In the genomic region with DNA sequence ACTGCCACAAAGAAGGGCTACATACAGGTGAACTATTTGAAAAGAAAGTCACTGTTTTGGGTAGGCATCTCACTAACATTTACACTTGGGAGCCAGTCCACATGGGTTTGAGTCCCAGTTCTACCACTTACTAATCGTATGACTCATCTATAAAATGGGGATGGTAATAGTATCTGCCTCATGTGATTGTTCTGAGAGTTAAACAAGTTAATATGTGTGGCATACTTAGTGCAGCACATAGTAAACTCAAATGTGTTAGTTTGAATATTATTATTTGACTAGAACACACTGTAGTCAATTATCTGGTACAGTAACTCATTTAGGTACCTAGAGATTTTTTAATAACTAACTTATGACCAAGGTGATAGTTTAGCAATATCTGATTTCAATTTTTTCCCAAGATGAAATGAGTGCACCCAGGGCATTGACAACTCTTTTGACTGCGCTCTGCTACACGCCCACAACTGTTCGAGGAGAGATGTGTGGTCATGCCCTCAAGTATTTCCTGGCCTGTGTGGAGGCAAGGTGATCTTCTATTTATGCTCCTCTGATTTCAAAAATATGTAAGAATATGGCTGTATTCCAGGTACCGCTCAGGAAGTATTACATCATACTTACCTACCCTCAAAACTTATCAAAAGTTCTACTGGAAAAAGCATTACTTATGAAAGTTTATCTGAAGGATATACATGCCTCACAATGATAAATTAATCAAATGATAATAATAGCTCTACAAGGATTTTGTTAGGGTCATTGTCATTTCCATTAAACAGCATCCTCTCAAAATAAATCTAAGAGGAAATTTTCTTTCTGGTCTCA, we compare ENCODE assay signal across 1 cellular context.
TF ChIP-seq lines count a peak whose summit lies in the region.

No MANE protein-coding gene starts in this region.

TF ChIP-seq in GM12878, 131 proteins besides CTCF, POLR2A, EP300 and RAD21 (continued from another document):
- TF ChIP-seq, protein P1, sequence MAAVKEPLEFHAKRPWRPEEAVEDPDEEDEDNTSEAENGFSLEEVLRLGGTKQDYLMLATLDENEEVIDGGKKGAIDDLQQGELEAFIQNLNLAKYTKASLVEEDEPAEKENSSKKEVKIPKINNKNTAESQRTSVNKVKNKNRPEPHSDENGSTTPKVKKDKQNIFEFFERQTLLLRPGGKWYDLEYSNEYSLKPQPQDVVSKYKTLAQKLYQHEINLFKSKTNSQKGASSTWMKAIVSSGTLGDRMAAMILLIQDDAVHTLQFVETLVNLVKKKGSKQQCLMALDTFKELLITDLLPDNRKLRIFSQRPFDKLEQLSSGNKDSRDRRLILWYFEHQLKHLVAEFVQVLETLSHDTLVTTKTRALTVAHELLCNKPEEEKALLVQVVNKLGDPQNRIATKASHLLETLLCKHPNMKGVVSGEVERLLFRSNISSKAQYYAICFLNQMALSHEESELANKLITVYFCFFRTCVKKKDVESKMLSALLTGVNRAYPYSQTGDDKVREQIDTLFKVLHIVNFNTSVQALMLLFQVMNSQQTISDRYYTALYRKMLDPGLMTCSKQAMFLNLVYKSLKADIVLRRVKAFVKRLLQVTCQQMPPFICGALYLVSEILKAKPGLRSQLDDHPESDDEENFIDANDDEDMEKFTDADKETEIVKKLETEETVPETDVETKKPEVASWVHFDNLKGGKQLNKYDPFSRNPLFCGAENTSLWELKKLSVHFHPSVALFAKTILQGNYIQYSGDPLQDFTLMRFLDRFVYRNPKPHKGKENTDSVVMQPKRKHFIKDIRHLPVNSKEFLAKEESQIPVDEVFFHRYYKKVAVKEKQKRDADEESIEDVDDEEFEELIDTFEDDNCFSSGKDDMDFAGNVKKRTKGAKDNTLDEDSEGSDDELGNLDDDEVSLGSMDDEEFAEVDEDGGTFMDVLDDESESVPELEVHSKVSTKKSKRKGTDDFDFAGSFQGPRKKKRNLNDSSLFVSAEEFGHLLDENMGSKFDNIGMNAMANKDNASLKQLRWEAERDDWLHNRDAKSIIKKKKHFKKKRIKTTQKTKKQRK (IDR thresholded peaks at IDR 0.05; ENCODE audit: low read depth, low read length) = no peak
- TF ChIP-seq MLLT1 (IDR thresholded peaks at IDR 0.05) (no peak), SKIL (IDR thresholded peaks at IDR 0.05; ENCODE audit: low read depth, poor library complexity, severe bottlenecking) (no peak), IRF4 (IDR thresholded peaks at IDR 0.05; ENCODE audit: low read depth, low read length) (no peak), SIX5 (IDR thresholded peaks at IDR 0.05; ENCODE audit: low read depth, low read length, severe bottlenecking) (no peak), RFX5 (IDR thresholded peaks at IDR 0.05; ENCODE audit: low read depth, low read length) (no peak), CHD4 (IDR thresholded peaks at IDR 0.05) (no peak), IKZF1 (conservative IDR thresholded peaks at IDR 0.05) (no peak)
- TF ChIP-seq, protein P2, sequence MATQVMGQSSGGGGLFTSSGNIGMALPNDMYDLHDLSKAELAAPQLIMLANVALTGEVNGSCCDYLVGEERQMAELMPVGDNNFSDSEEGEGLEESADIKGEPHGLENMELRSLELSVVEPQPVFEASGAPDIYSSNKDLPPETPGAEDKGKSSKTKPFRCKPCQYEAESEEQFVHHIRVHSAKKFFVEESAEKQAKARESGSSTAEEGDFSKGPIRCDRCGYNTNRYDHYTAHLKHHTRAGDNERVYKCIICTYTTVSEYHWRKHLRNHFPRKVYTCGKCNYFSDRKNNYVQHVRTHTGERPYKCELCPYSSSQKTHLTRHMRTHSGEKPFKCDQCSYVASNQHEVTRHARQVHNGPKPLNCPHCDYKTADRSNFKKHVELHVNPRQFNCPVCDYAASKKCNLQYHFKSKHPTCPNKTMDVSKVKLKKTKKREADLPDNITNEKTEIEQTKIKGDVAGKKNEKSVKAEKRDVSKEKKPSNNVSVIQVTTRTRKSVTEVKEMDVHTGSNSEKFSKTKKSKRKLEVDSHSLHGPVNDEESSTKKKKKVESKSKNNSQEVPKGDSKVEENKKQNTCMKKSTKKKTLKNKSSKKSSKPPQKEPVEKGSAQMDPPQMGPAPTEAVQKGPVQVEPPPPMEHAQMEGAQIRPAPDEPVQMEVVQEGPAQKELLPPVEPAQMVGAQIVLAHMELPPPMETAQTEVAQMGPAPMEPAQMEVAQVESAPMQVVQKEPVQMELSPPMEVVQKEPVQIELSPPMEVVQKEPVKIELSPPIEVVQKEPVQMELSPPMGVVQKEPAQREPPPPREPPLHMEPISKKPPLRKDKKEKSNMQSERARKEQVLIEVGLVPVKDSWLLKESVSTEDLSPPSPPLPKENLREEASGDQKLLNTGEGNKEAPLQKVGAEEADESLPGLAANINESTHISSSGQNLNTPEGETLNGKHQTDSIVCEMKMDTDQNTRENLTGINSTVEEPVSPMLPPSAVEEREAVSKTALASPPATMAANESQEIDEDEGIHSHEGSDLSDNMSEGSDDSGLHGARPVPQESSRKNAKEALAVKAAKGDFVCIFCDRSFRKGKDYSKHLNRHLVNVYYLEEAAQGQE (IDR thresholded peaks at IDR 0.05; ENCODE audit: low read depth, low read length) = no peak
- TF ChIP-seq, protein P3, sequence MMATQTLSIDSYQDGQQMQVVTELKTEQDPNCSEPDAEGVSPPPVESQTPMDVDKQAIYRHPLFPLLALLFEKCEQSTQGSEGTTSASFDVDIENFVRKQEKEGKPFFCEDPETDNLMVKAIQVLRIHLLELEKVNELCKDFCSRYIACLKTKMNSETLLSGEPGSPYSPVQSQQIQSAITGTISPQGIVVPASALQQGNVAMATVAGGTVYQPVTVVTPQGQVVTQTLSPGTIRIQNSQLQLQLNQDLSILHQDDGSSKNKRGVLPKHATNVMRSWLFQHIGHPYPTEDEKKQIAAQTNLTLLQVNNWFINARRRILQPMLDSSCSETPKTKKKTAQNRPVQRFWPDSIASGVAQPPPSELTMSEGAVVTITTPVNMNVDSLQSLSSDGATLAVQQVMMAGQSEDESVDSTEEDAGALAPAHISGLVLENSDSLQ (IDR thresholded peaks at IDR 0.05) = no peak
- TF ChIP-seq, protein P4, sequence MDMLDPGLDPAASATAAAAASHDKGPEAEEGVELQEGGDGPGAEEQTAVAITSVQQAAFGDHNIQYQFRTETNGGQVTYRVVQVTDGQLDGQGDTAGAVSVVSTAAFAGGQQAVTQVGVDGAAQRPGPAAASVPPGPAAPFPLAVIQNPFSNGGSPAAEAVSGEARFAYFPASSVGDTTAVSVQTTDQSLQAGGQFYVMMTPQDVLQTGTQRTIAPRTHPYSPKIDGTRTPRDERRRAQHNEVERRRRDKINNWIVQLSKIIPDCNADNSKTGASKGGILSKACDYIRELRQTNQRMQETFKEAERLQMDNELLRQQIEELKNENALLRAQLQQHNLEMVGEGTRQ (IDR thresholded peaks at IDR 0.05; ENCODE audit: borderline replicate concordance, low read depth, low read length) = no peak
TF ChIP-seq in GM12878: peak in this region for 0.
